ENCODE assay signal across 7 cellular contexts in the genomic region with DNA sequence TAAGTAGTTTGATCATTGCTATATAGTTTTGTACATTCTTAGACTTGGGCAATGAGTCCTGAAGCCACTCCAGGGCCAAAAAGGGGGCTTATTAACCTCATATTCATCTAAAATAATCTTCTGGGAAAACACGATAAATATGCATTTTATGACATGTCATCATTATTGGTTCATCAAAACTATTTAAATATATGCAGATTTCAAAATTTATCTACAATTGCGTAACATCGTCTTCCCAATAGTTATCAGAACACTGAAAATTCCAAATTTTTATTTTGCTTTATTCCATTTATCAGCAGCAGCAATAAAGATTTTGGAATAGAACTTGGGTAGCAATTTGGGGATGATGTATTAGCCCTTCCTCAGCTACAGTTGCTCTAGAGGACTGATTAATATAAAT.
"Had no signal": no experiment of that assay in that cellular context is flagged by ENCODE, and none has a peak within 500 bp of the region (broad histone marks: within the 10 kb centered on the region; RNA-seq: fewer than 3 reads in every experiment).

No MANE protein-coding gene starts in this region.

- FAIRE-seq: H1, H54 had no signal

- H3K27ac ChIP-seq: KMS-11 had no signal

- H3K9ac ChIP-seq: KMS-11 had no signal

- DNase-seq: H9, HCEC 1CT, KBM-7 had no signal

- H3K4me2 ChIP-seq: GM23338, KMS-11 had no signal

- ATAC-seq: GM23338 had no signal

- H3K4me3 ChIP-seq: GM23338 had no signal
